ENCODE assay signal across 19 cellular contexts in the genomic region with DNA sequence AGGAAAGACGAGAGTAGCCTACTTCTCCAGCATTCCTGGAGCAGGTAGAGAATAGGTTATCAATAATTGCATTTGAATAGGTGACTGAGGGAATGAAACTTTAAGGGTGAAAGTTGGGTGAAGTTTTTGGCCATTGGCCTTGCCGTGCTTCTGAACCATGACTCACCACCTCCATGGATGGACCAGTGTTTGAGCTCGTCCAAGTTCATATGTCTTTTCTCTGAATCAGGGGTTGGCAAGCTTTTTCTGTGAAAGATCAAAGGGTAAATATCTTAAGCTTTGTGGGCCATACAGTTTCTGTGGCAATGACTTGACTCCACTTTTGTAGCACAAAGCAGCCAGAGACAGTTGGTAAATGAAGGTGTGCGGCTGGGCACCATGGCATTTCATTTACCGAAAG.
"Had no signal": no experiment of that assay in that cellular context is flagged by ENCODE, and none has a peak within 500 bp of the region (broad histone marks: within the 10 kb centered on the region; RNA-seq: fewer than 3 reads in every experiment).

No MANE protein-coding gene starts in this region.

- H3K27me3 ChIP-seq: dorsolateral prefrontal cortex, neutrophil, upper lobe of left lung had no signal

- H3K27me3 Mint-ChIP-seq: activated naive CD4-positive, alpha-beta T cell treated with anti-CD3 and anti-CD28 coated beads, Interleukin-2, amount 50 U/mL, for 24 hours had no signal

- H3K36me3 Mint-ChIP-seq: activated naive CD4-positive, alpha-beta T cell treated with anti-CD3 and anti-CD28 coated beads, Interleukin-2, amount 50 U/mL, for 24 hours; brain; mesothelial cell of epicardium had no signal

- H3K4me3 ChIP-seq: dorsolateral prefrontal cortex, esophagus muscularis mucosa, upper lobe of left lung had no signal

- DNase-seq: activated gamma-delta T cell treated with Interleukin-2 at 50 U/mL for 16 hours; activated T-cell treated with anti-CD3 and anti-CD28 coated beads, Interleukin-2, amount 50 U/mL, for 1 hour; aorta; caudate nucleus; dorsolateral prefrontal cortex; hippocampal formation; left ventricle myocardium superior; mammary epithelial cell; stimulated activated CD4-positive, alpha-beta T cell treated with anti-CD3 and anti-CD28 coated beads, Interleukin-12 subunit alpha, Interleukin-12 subunit beta, amount 100 ng/mL, for 4 hours; stimulated activated CD4-positive, alpha-beta T cell treated with anti-CD3 and anti-CD28 coated beads, Interleukin-4, amount 100 ng/mL, for 4 hours; stimulated activated naive CD8-positive, alpha-beta T cell treated with anti-CD3 and anti-CD28 coated beads, Interleukin-15, Interleukin-2, amounts not matched to agents 100 U/mL and 50 U/mL, for 24 hours; T-helper 1 cell; upper lobe of left lung had no signal

- H3K4me3 Mint-ChIP-seq: activated naive CD4-positive, alpha-beta T cell treated with anti-CD3 and anti-CD28 coated beads, Interleukin-2, amount 50 U/mL, for 24 hours; brain; mesothelial cell of epicardium; nephron had no signal

- H3K9me3 ChIP-seq: esophagus muscularis mucosa, neutrophil, upper lobe of left lung had no signal

- H3K9me3 Mint-ChIP-seq: activated naive CD4-positive, alpha-beta T cell treated with anti-CD3 and anti-CD28 coated beads, Interleukin-2, amount 50 U/mL, for 24 hours; brain; mesothelial cell of epicardium; nephron had no signal

- H3K36me3 ChIP-seq: esophagus muscularis mucosa, neutrophil, upper lobe of left lung had no signal

- ATAC-seq: left ventricle myocardium superior; stimulated activated naive CD8-positive, alpha-beta T cell treated with anti-CD3 and anti-CD28 coated beads, Interleukin-15, Interleukin-2, amounts not matched to agents 100 U/mL and 50 U/mL, for 24 hours had no signal

- H3K27ac Mint-ChIP-seq: activated naive CD4-positive, alpha-beta T cell treated with anti-CD3 and anti-CD28 coated beads, Interleukin-2, amount 50 U/mL, for 24 hours; brain; mesothelial cell of epicardium; nephron had no signal

- H3K4me1 Mint-ChIP-seq: nephron had no signal
